In the genomic region with DNA sequence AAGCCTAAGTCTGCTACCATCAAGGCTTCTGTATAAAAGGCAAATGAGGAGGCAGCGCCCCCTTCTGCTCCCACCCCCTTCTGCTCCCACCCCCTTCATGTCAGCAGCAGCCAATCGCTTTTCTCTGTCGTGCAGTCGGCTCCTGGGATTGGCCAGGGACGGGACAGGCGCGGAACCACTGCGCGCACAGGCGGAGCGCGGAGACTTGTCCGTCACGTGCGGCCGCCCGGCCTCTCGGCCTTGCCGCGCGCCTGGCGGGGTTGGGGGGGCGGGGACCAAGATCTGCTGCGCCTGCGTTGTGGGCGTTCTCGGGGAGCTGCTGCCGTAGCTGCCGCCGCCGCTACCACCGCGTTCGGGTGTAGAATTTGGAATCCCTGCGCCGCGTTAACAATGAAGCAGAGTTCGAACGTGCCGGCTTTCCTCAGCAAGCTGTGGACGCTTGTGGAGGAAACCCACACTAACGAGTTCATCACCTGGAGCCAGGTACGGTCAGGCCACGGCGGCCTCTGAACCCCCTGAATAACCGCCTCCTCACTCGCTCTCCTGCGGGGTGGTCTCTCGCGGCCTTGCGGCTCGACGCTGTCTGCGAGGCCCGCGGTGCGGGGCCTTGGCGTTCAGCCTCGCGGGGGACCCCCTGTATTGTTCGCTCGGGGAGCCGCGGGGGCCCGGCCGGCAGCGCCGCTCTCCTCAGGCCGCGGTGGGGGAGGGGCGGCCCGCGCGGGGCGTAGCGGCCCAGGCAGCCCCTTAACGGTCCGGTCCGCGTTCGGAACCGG, we compare ENCODE assay signal across 8 cellular contexts. TPM values are rescaled to one million over a fixed set of nuclear protein-coding genes. Genes with fewer than 3 reads are reported as not detected.
A peak's percentile ranks its signal among the peaks of the same experiment; 100 is the strongest.
DNase-seq lines count a peak whose midpoint lies in the region; ATAC-seq, FAIRE-seq and TF ChIP-seq lines count a peak whose summit lies in the region.

A gene with protein sequence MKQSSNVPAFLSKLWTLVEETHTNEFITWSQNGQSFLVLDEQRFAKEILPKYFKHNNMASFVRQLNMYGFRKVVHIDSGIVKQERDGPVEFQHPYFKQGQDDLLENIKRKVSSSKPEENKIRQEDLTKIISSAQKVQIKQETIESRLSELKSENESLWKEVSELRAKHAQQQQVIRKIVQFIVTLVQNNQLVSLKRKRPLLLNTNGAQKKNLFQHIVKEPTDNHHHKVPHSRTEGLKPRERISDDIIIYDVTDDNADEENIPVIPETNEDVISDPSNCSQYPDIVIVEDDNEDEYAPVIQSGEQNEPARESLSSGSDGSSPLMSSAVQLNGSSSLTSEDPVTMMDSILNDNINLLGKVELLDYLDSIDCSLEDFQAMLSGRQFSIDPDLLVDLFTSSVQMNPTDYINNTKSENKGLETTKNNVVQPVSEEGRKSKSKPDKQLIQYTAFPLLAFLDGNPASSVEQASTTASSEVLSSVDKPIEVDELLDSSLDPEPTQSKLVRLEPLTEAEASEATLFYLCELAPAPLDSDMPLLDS (plus strand): TSS at position 305 of the 773 bp plus-strand sequence. CDS start 86 bp downstream, at position 391.

- no peaks in the 10 kb centered on the region for H3K27me3 Mint-ChIP-seq in dendritic cell treated with granulocyte-macrophage colony-stimulating factor and Interleukin-4, amounts not matched to agents 40 ng/mL and 50 ng/mL, for 4 days

- H3K36me3 ChIP-seq in BLaER1 treated with 17β-estradiol and CSF1 and Interleukin-3, amounts not matched to agents 10 nM and 100 nM = peaks cover 0 to 29% (median 4%) of the 10 kb centered on the region in 11 experiments; a peak in 9 of 22 replicates
- no peaks in the 10 kb centered on the region; a peak in 1 of 5 replicates for H3K36me3 ChIP-seq in HepG2 (replicated peaks in 1 of 2; ENCODE audit: control insufficient read depth in 1 of 2, insufficient read depth in 2 of 2, low read length in 2 of 2)

- peak within 1 kb of the TSS; percentile 97 for H3K4me3 Mint-ChIP-seq in dendritic cell treated with granulocyte-macrophage colony-stimulating factor and Interleukin-4, amounts not matched to agents 40 ng/mL and 50 ng/mL, for 4 days

- H3K27me3 ChIP-seq in BLaER1 treated with 17β-estradiol and CSF1 and Interleukin-3, amounts not matched to agents 10 nM and 100 nM = no peaks in the 10 kb centered on the region
- peaks cover 0 to 2% of the 10 kb centered on the region in 2 experiments; a peak in 1 of 5 replicates for H3K27me3 ChIP-seq in HepG2 (ENCODE audit: control insufficient read depth in 1 of 2, insufficient read depth in 2 of 2, low read length in 2 of 2)

- peak within 1 kb of the TSS; percentile 93 to 98 (median 98) for H3K9ac ChIP-seq in BLaER1 treated with 17β-estradiol and CSF1 and Interleukin-3, amounts not matched to agents 10 nM and 100 nM
- peak within 1 kb of the TSS; percentile 96 for H3K9ac ChIP-seq in HepG2 (ENCODE audit: insufficient read depth, low read depth, low read length)

- TF ChIP-seq RAD21 in HepG2 (CRISPR knock-in tag; IDR thresholded peaks at IDR 0.05) = peak; percentile 32

- H2AFZ ChIP-seq in HepG2 (ENCODE audit: low read length) = peak within 1 kb of the TSS; percentile 93

- no peaks in the 10 kb centered on the region for H3K9me3 Mint-ChIP-seq in dendritic cell treated with granulocyte-macrophage colony-stimulating factor and Interleukin-4, amounts not matched to agents 40 ng/mL and 50 ng/mL, for 4 days

- peaks cover 50% of the 10 kb centered on the region for H3K79me2 ChIP-seq in HepG2 (ENCODE audit: insufficient read depth, low read length)

- POLR2A ChIA-PET in HepG2 (lab: Yijun Ruan, JAX) = interaction anchor here (0.7 to 1.5 kb wide), 5 partner anchors 13 to 453 kb away, joined by 3 to 10 read pairs (median 4); a partner anchor contains a TSS

- H3K4me3 ChIP-seq in BLaER1 treated with 17β-estradiol and CSF1 and Interleukin-3, amounts not matched to agents 10 nM and 100 nM = peak within 1 kb of the TSS; percentile 91 to 100 (median 98)
- H3K4me3 ChIP-seq in HepG2 (replicated peaks in 1 of 3; ENCODE audit: insufficient read depth in 1 of 3, low read depth in 2 of 3, low read length in 3 of 3) = peak within 1 kb of the TSS; percentile 65 to 100 (median 97)

- intact Hi-C loops in dendritic cell treated with granulocyte-macrophage colony-stimulating factor and Interleukin-4, amounts not matched to agents 40 ng/mL and 50 ng/mL, for 4 days (cut with micrococcal nuclease) = loop anchor here (1.0 to 10.0 kb wide), 2 partner anchors 72 to 385 kb away; a partner anchor contains a TSS
- intact Hi-C loops in HepG2 (cut with micrococcal nuclease; ENCODE audit: unreplicated experiment) = loop anchor here (1.0 to 5.0 kb wide), 2 partner anchors 18 to 73 kb away; a partner anchor contains a TSS

- 4% methylated on average over 37 of the region's 82 CpGs for WGBS in HepG2 (ENCODE audit: low lambda C conversion rate)

- in situ Hi-C loops in HepG2 (cut with HindIII; ENCODE audit: extremely low pct_ligation_motif_present, low pct_unique_long_range_greater_than_20kb) = loop anchor here (25.0 kb wide), 1 partner anchor 138 kb away; no protein-coding TSS in a partner anchor

- peak within 1 kb of the TSS; percentile 75 to 95 (median 88) for H3K4me2 ChIP-seq in BLaER1 treated with 17β-estradiol and CSF1 and Interleukin-3, amounts not matched to agents 10 nM and 100 nM
- peak within 1 kb of the TSS; percentile 95 for H3K4me2 ChIP-seq in HepG2 (ENCODE audit: low read depth, low read length)

- TF ChIP-seq CTCF in HepG2 (CRISPR knock-in tag; IDR thresholded peaks at IDR 0.05) = peak; percentile 61

- peaks cover 8% of the 10 kb centered on the region for H3K36me3 Mint-ChIP-seq in dendritic cell treated with granulocyte-macrophage colony-stimulating factor and Interleukin-4, amounts not matched to agents 40 ng/mL and 50 ng/mL, for 4 days (ENCODE audit: low read depth)

- peaks cover 0 to 32% (median 10%) of the 10 kb centered on the region in 11 experiments; a peak in 7 of 22 replicates for H4K20me1 ChIP-seq in BLaER1 treated with 17β-estradiol and CSF1 and Interleukin-3, amounts not matched to agents 10 nM and 100 nM
- H4K20me1 ChIP-seq in HepG2 (ENCODE audit: insufficient read depth, low read length) = peaks cover 6% of the 10 kb centered on the region; the same call in 1 of the 2 replicates

- peaks cover 11 to 23% (median 15%) of the 10 kb centered on the region in 10 experiments for H3K4me1 ChIP-seq in BLaER1 treated with 17β-estradiol and CSF1 and Interleukin-3, amounts not matched to agents 10 nM and 100 nM
- H3K4me1 ChIP-seq in HepG2 (ENCODE audit: insufficient read depth, low read length) = peaks cover 37% of the 10 kb centered on the region

- TF ChIP-seq POLR2A in HepG2 (IDR thresholded peaks at IDR 0.05; ENCODE audit: insufficient read depth in 1 of 2, low read depth in 2 of 2, low read length in 2 of 2) = peak; percentile 78 to 81

- FAIRE-seq in HepG2 (lab: Jason Lieb, UNC) = peak; percentile 68

- CTCF ChIA-PET in HepG2 (lab: Yijun Ruan, JAX; ENCODE audit: low intra/inter-chr PET ratio, low total read pairs) = no interaction called here

- ATAC-seq in GM19328 (IDR thresholded peaks at IDR 0.05; ENCODE audit: unreplicated experiment) (peak; percentile 99), HG03520 (IDR thresholded peaks at IDR 0.05; ENCODE audit: unreplicated experiment) (peak; percentile 98), HepG2 (peak; percentile 100)

- peaks cover 0 to 11% (median 0%) of the 10 kb centered on the region in 11 experiments; a peak in 3 of 22 replicates for H3K9me3 ChIP-seq in BLaER1 treated with 17β-estradiol and CSF1 and Interleukin-3, amounts not matched to agents 10 nM and 100 nM (replicated peaks in 1 of 11)
- no peaks in the 10 kb centered on the region for H3K9me3 ChIP-seq in HepG2 (ENCODE audit: low read length)

- peaks cover 13% of the 10 kb centered on the region for H3K4me1 Mint-ChIP-seq in dendritic cell treated with granulocyte-macrophage colony-stimulating factor and Interleukin-4, amounts not matched to agents 40 ng/mL and 50 ng/mL, for 4 days (ENCODE audit: low read depth)

- peak within 1 kb of the TSS; percentile 88 for H3K27ac Mint-ChIP-seq in dendritic cell treated with granulocyte-macrophage colony-stimulating factor and Interleukin-4, amounts not matched to agents 40 ng/mL and 50 ng/mL, for 4 days

- H3K27ac ChIP-seq in BLaER1 treated with 17β-estradiol and CSF1 and Interleukin-3, amounts not matched to agents 10 nM and 100 nM = peak within 1 kb of the TSS; percentile 81 to 97 (median 96)
- peak within 1 kb of the TSS; percentile 88 for H3K27ac ChIP-seq in HepG2 (ENCODE audit: extremely low read length, insufficient read depth, low read length)

- no peak for TF ChIP-seq EP300 in HepG2 (IDR thresholded peaks at IDR 0.05; ENCODE audit: low read depth in 2 of 2, low read length in 2 of 2)
- no peak for TF ChIP-seq EP300 in HepG2 (CRISPR knock-in tag; IDR thresholded peaks at IDR 0.05; ENCODE audit: borderline replicate concordance)

- TSS peak; percentile 55 for BruUV-seq in HepG2 (replicated peaks; lab: Mats Ljungman, UMichigan)

- peak; percentile 99 for DNase-seq in NCI-H69 (lab: John Stamatoyannopoulos, UW)
- peak; percentile 86 for DNase-seq in activated CD4-positive, alpha-beta T cell treated with anti-CD3 and anti-CD28 coated beads, Interleukin-2, amount 50 U/mL, for 1 hour
- peak; percentile 96 for DNase-seq in HepG2 (ENCODE audit: low spot score)
- peak; percentile 90 for DNase-seq in stimulated activated CD4-positive, alpha-beta T cell treated with anti-CD3 and anti-CD28 coated beads, Interleukin-4, amount 100 ng/mL, for 1 hour

RNA-seq across cellular contexts. Expression of the gene that starts here (rescaled TPM):
- total RNA-seq in HepG2 (2016; rRNA removed; fragmentation: Illumina TruSeq; extraction: Trizol) = 24.8 and 27.6 TPM in 2 replicates
- 7.1 and 10.7 TPM in 2 replicates for total RNA-seq in HepG2 (2016; cell fraction: cytosol; rRNA removed; fragmentation: Illumina TruSeq; extraction: Trizol; ENCODE audit: low read depth)
- total RNA-seq in HepG2 (2016; cell fraction: insoluble cytoplasmic fraction; rRNA removed; fragmentation: Illumina TruSeq; extraction: Trizol) = 29.5 and 35.3 TPM in 2 replicates
- total RNA-seq in HepG2 (2016; cell fraction: membrane; rRNA removed; fragmentation: Illumina TruSeq; extraction: Trizol) = 14.0 and 17.8 TPM in 2 replicates
- total RNA-seq in HepG2 (2016; cell fraction: nucleus; rRNA removed; fragmentation: Illumina TruSeq; extraction: Trizol) = 26.6 and 30.2 TPM in 2 replicates
- polyA plus RNA-seq in HepG2 (2011; rRNA removed) = 22.1 and 26.4 TPM in 2 replicates
- 12.7 and 16.8 TPM in 2 replicates for polyA plus RNA-seq in HepG2 (2011; cell fraction: cytosol; rRNA removed)
- polyA plus RNA-seq in HepG2 (2011; cell fraction: nucleus; rRNA removed) = 18.7 and 22.0 TPM in 2 replicates
- polyA plus RNA-seq in HepG2 (2012) = 11.0 and 12.2 TPM in 2 replicates
- polyA plus RNA-seq in HepG2 (2016; cell fraction: cytosol; fragmentation: Illumina TruSeq; extraction: Trizol; ENCODE audit: low read depth) = 1.6 and 1.8 TPM in 2 replicates
- 21.4 and 22.2 TPM in 2 replicates for polyA plus RNA-seq in HepG2 (2016; cell fraction: insoluble cytoplasmic fraction; fragmentation: Illumina TruSeq; extraction: Trizol; ENCODE audit: low read depth)
- 3.8 TPM in 2 replicates for polyA plus RNA-seq in HepG2 (2016; cell fraction: membrane; fragmentation: Illumina TruSeq; extraction: Trizol; ENCODE audit: low read depth)
- 27.2 and 28.0 TPM in 2 replicates for polyA plus RNA-seq in HepG2 (2016; cell fraction: nucleus; fragmentation: Illumina TruSeq; extraction: Trizol; ENCODE audit: insufficient read depth, low read depth)
- polyA minus RNA-seq in HepG2 (2011; rRNA and poly(A)+ RNA removed; ENCODE audit: low replicate concordance) = 12.3 and 24.7 TPM in 2 replicates
- 15.3 and 17.6 TPM in 2 replicates for polyA minus RNA-seq in HepG2 (2011; cell fraction: cytosol; rRNA and poly(A)+ RNA removed)
- polyA minus RNA-seq in HepG2 (2011; cell fraction: nucleus; rRNA and poly(A)+ RNA removed) = 33.7 and 35.9 TPM in 2 replicates

Comparison
In these comparisons a context has a peak if more than half of its experiments do, and no peak if none do; other contexts are left out.
1. Peak in every context shown above with its lines: DNase-seq, ATAC-seq, H3K4me3 ChIP-seq and H3K27ac ChIP-seq.